In the genomic region with DNA sequence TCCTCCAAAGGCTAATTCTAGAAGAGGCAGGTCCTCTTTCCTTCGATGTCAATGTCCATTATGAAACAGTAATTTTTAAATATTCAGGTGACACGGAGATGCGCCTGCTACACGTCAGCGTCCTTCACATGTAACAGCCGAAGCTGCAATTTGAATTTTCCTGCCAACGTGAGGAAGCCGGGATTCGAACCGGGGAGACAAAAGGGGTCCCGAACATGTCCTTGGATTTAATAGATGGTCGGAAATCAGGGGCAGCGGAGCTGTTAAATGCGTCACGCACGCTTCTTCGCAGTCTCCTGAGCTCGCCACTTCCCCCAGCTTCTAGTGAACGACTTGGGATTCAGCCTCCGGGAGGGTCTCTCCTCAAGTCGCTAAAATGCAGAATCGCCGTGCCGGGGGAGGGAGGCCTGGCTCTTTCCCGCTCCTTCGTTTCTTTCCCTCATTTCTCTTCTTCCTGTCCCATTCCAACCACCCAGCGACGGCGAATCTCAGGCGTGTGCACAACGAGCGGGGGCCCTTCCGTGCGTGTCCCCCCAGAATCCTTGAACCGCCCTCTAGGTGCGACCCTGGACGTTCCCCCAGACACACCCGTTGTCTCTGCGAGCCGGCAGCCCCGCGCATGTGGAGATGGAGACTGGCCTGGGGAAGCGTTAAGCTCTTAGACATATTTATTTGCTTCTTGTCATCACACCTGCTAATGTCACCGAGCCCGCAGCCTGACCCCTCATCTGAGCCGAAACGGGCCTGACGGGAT, we compare ENCODE assay signal across 7 cellular contexts. TPM values are rescaled to one million over a fixed set of nuclear protein-coding genes. Genes with fewer than 3 reads are reported as not detected.
A peak's percentile ranks its signal among the peaks of the same experiment; 100 is the strongest.
DNase-seq lines count a peak whose midpoint lies in the region; ATAC-seq and TF ChIP-seq lines count a peak whose summit lies in the region.

No MANE protein-coding gene starts in this region.

- peaks cover 58% of the 10 kb centered on the region for H3K27me3 Mint-ChIP-seq in IgD-negative memory B cell

- H4K20me1 ChIP-seq in DOHH2 (ENCODE audit: control insufficient read depth, insufficient read depth, low read depth, low read length): no peaks in the 10 kb centered on the region; the same call in 1 of the 2 replicates

- H3K4me3 ChIP-seq in DOHH2 (ENCODE audit: low read length) (peak overlapping the region; percentile 75), neuron (ENCODE audit: low read length) (no peak overlapping the region)

- H3K27me3 ChIP-seq in DOHH2 (ENCODE audit: control insufficient read depth, low read length) (peaks cover 66% of the 10 kb centered on the region), neuron (ENCODE audit: insufficient read depth, low read length) (peaks cover 64% of the 10 kb centered on the region)

- peak overlapping the region; percentile 88 for H3K4me2 ChIP-seq in DOHH2 (ENCODE audit: low read length)

- H2AFZ ChIP-seq in neuron (ENCODE audit: low read depth, low read length): peak overlapping the region; percentile 91

- peaks cover 28 to 32% (median 32%) of the 10 kb centered on the region in 3 donors for H3K4me1 Mint-ChIP-seq in IgD-negative memory B cell

- H3K36me3 ChIP-seq in DOHH2 (ENCODE audit: control insufficient read depth, low read length) (no peaks in the 10 kb centered on the region), neuron (ENCODE audit: insufficient read depth, low read length) (no peaks in the 10 kb centered on the region)

- ATAC-seq in GM21717 (IDR thresholded peaks at IDR 0.05; ENCODE audit: unreplicated experiment): no peak
- ATAC-seq in left colon: no peak

- no peak overlapping the region for H3K27ac ChIP-seq in DOHH2 (ENCODE audit: low read depth, low read length)
- H3K27ac ChIP-seq in cingulate gyrus (ENCODE audit: low read depth, low read length): peak overlapping the region; percentile 81

- peak overlapping the region; percentile 63 to 91 (median 78) for H3K4me3 Mint-ChIP-seq in IgD-negative memory B cell

- peaks cover 14% of the 10 kb centered on the region for H3F3A ChIP-seq in DOHH2 (ENCODE audit: control insufficient read depth, insufficient read depth)

- H3K27ac Mint-ChIP-seq in IgD-negative memory B cell: peak overlapping the region; percentile 80 to 93 (median 88)

- H3K9me3 ChIP-seq in DOHH2 (ENCODE audit: control insufficient read depth, insufficient read depth, low read length): no peaks in the 10 kb centered on the region
- H3K9me3 ChIP-seq in neuron (ENCODE audit: low read length): no peaks in the 10 kb centered on the region

- intact Hi-C loops in left colon (cut with DNase I, micrococcal nuclease): loop anchor here (5.0 to 10.0 kb wide), 4 partner anchors 496 to 1029 kb away; no protein-coding TSS in a partner anchor

- H3K9me3 Mint-ChIP-seq in IgD-negative memory B cell: peaks cover 0 to 9% (median 0%) of the 10 kb centered on the region in 3 donors

- H3K9me2 ChIP-seq in DOHH2 (replicated peaks; ENCODE audit: control insufficient read depth, low read length): no peaks in the 10 kb centered on the region

- H3K79me2 ChIP-seq in DOHH2 (ENCODE audit: control insufficient read depth, low read length): no peaks in the 10 kb centered on the region

- DNase-seq in left colon: no peak
- no peak for DNase-seq in HK-2 (ENCODE audit: unreplicated experiment)

- no peak for TF ChIP-seq CTCF in DOHH2 (IDR thresholded peaks at IDR 0.05; ENCODE audit: low read depth, low read length, poor library complexity, severe bottlenecking)

- peaks cover 38% of the 10 kb centered on the region for H3K4me1 ChIP-seq in DOHH2 (ENCODE audit: control insufficient read depth, low read length)
- H3K4me1 ChIP-seq in neuron (ENCODE audit: insufficient read depth, low read length): peaks cover 15% of the 10 kb centered on the region

- H3K36me3 Mint-ChIP-seq in IgD-negative memory B cell: no peaks in the 10 kb centered on the region

RNA-seq across cellular contexts. Expression of gene FOXC1, which starts 1.3 kb away (rescaled TPM):
- not detected for polyA plus RNA-seq in IgD-negative memory B cell
- 1 to 10 TPM in 1 of 2 donors, under 1 TPM in 1; 0.82 to 1.5 TPM for total RNA-seq in left colon
